Comparison of ENCODE assay signal across 1 cellular context in the genomic region with DNA sequence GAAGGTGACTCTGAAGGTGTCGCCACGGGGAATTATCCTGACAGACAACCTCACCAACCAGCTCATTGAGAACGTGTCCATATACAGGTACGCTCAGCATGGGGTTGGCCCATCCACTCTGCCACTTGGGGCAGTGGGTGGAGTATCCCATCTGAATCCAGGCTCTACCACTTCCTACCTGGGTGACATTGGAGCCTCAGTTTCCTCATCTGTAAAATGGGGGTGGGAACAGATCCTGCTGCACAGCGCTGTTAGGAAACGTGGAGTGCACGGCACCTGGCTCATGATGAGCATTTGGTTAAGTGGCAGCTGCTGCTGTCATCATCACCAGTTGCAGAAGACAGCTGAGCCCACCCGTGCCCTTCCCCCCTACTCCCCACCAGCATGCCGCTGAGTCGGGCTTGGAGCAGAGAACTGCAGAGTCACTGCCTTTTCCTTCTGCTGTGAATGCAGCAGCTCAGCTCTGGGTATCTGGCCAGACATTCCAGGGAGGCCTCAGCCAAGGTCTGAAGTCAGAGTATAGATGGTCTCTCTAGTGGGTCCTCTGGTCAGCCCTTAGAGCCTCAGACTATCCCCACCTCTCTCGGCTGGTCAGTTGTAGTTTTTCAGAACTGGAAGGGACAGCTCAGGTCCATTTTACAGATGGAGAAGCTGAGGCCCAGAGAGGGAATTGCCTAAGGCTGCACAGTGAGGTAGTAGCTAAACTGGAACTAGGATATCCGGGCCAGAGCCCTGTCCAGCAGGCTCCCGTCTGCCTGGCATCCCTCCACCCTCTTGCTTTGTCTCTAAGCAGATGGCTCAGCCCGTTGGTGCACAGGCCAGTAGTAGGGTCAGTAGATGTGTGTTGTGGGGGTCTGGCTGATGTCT.
A peak's percentile ranks its signal among the peaks of the same experiment; 100 is the strongest.
TF ChIP-seq lines count a peak whose summit lies in the region.

No MANE protein-coding gene starts in this region.

TF ChIP-seq in HepG2, 621 proteins besides CTCF, POLR2A, EP300 and RAD21:
- TF ChIP-seq, protein P1, sequence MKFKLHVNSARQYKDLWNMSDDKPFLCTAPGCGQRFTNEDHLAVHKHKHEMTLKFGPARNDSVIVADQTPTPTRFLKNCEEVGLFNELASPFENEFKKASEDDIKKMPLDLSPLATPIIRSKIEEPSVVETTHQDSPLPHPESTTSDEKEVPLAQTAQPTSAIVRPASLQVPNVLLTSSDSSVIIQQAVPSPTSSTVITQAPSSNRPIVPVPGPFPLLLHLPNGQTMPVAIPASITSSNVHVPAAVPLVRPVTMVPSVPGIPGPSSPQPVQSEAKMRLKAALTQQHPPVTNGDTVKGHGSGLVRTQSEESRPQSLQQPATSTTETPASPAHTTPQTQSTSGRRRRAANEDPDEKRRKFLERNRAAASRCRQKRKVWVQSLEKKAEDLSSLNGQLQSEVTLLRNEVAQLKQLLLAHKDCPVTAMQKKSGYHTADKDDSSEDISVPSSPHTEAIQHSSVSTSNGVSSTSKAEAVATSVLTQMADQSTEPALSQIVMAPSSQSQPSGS (CRISPR knock-in tag; IDR thresholded peaks at IDR 0.05) = no peak
- peak; percentile 73 for TF ChIP-seq ZNF629 (CRISPR knock-in tag; conservative IDR thresholded peaks at IDR 0.05)
- TF ChIP-seq ZKSCAN5 (CRISPR knock-in tag; IDR thresholded peaks at IDR 0.05) = no peak
- TF ChIP-seq, protein P2, sequence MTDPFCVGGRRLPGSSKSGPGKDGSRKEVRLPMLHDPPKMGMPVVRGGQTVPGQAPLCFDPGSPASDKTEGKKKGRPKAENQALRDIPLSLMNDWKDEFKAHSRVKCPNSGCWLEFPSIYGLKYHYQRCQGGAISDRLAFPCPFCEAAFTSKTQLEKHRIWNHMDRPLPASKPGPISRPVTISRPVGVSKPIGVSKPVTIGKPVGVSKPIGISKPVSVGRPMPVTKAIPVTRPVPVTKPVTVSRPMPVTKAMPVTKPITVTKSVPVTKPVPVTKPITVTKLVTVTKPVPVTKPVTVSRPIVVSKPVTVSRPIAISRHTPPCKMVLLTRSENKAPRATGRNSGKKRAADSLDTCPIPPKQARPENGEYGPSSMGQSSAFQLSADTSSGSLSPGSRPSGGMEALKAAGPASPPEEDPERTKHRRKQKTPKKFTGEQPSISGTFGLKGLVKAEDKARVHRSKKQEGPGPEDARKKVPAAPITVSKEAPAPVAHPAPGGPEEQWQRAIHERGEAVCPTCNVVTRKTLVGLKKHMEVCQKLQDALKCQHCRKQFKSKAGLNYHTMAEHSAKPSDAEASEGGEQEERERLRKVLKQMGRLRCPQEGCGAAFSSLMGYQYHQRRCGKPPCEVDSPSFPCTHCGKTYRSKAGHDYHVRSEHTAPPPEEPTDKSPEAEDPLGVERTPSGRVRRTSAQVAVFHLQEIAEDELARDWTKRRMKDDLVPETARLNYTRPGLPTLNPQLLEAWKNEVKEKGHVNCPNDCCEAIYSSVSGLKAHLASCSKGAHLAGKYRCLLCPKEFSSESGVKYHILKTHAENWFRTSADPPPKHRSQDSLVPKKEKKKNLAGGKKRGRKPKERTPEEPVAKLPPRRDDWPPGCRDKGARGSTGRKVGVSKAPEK (CRISPR knock-in tag; IDR thresholded peaks at IDR 0.05; ENCODE audit: borderline replicate concordance) = no peak
- no peak for TF ChIP-seq YEATS2 (CRISPR knock-in tag; IDR thresholded peaks at IDR 0.05; ENCODE audit: borderline replicate concordance)
- no peak for TF ChIP-seq SMAD1 (CRISPR knock-in tag; IDR thresholded peaks at IDR 0.05; ENCODE audit: borderline replicate concordance, low read depth)
- TF ChIP-seq, protein P3, sequence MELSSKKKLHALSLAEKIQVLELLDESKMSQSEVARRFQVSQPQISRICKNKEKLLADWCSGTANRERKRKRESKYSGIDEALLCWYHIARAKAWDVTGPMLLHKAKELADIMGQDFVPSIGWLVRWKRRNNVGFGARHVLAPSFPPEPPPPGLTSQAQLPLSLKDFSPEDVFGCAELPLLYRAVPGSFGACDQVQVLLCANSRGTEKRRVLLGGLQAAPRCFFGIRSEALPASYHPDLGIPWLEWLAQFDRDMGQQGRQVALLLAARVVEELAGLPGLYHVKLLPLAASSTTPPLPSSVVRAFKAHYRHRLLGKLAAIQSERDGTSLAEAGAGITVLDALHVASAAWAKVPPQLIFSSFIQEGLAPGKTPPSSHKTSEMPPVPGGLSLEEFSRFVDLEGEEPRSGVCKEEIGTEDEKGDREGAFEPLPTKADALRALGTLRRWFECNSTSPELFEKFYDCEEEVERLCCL (CRISPR knock-in tag; IDR thresholded peaks at IDR 0.05; ENCODE audit: borderline replicate concordance) = no peak
